Comparison of ENCODE assay signal across 29 cellular contexts in genomic region chr14:22416193-22416592, GRCh38.
"Had no signal": no experiment of that assay in that cellular context is flagged by ENCODE, and none has a peak within 500 bp of the region (broad histone marks: within the 10 kb centered on the region; RNA-seq: fewer than 3 reads in every experiment).

No MANE protein-coding gene starts in this region.

- ATAC-seq: activated T-helper 17 cell treated with anti-CD3 and anti-CD28 coated beads, Interleukin-2, amount 50 U/mL, for 72 hours; esophagus mucosa; WTC11 had no signal

- H3K27ac Mint-ChIP-seq: activated CD4-positive, alpha-beta memory T cell treated with anti-CD3 and anti-CD28 coated beads, Interleukin-2, amount 10 ng/mL, durations not matched to agents 7 days and 5 days; activated CD4-positive, alpha-beta T cell treated with anti-CD3 and anti-CD28 coated beads, Interleukin-2, amount 10 ng/mL, durations not matched to agents 7 days and 5 days; activated naive CD8-positive, alpha-beta T cell; activated T-cell treated with anti-CD3 and anti-CD28 coated beads, Interleukin-2, amount 50 U/mL, for 24 hours; activated T-helper 17 cell treated with anti-CD3 and anti-CD28 coated beads, Interleukin-2, amount 50 U/mL, for 72 hours; dendritic cell treated with granulocyte-macrophage colony-stimulating factor and Interleukin-4, amounts not matched to agents 40 ng/mL and 50 ng/mL, for 4 days; endodermal cell; WTC11 had no signal

- H3K36me3 ChIP-seq: brain microvascular endothelial cell had no signal

- H3K9me3 Mint-ChIP-seq: activated CD4-positive, alpha-beta memory T cell treated with anti-CD3 and anti-CD28 coated beads, Interleukin-2, amount 10 ng/mL, durations not matched to agents 7 days and 5 days; activated CD4-positive, alpha-beta T cell treated with anti-CD3 and anti-CD28 coated beads, Interleukin-2, amount 10 ng/mL, durations not matched to agents 7 days and 5 days; activated T-cell treated with anti-CD3 and anti-CD28 coated beads, Interleukin-2, amount 50 U/mL, for 24 hours; activated T-helper 17 cell treated with anti-CD3 and anti-CD28 coated beads, Interleukin-2, amount 50 U/mL, for 72 hours; central memory CD8-positive, alpha-beta T cell; dendritic cell treated with granulocyte-macrophage colony-stimulating factor and Interleukin-4, amounts not matched to agents 40 ng/mL and 50 ng/mL, for 4 days; endodermal cell had no signal

- H3K27ac ChIP-seq: brain microvascular endothelial cell, coronary artery, dorsolateral prefrontal cortex, VCaP had no signal

- H3K4me3 ChIP-seq: coronary artery, dorsolateral prefrontal cortex had no signal

- H3K27me3 Mint-ChIP-seq: activated CD4-positive, alpha-beta memory T cell treated with anti-CD3 and anti-CD28 coated beads, Interleukin-2, amount 10 ng/mL, durations not matched to agents 7 days and 5 days; activated CD4-positive, alpha-beta T cell treated with anti-CD3 and anti-CD28 coated beads, Interleukin-2, amount 10 ng/mL, durations not matched to agents 7 days and 5 days; activated naive CD8-positive, alpha-beta T cell; activated T-cell treated with anti-CD3 and anti-CD28 coated beads, Interleukin-2, amount 50 U/mL, for 24 hours; activated T-helper 17 cell treated with anti-CD3 and anti-CD28 coated beads, Interleukin-2, amount 50 U/mL, for 72 hours; central memory CD8-positive, alpha-beta T cell; dendritic cell treated with granulocyte-macrophage colony-stimulating factor and Interleukin-4, amounts not matched to agents 40 ng/mL and 50 ng/mL, for 4 days had no signal

- H3K4me3 Mint-ChIP-seq: activated CD4-positive, alpha-beta memory T cell treated with anti-CD3 and anti-CD28 coated beads, Interleukin-2, amount 10 ng/mL, durations not matched to agents 7 days and 5 days; activated CD4-positive, alpha-beta T cell treated with anti-CD3 and anti-CD28 coated beads, Interleukin-2, amount 10 ng/mL, durations not matched to agents 7 days and 5 days; activated naive CD8-positive, alpha-beta T cell; activated T-cell treated with anti-CD3 and anti-CD28 coated beads, Interleukin-2, amount 50 U/mL, for 24 hours; activated T-helper 17 cell treated with anti-CD3 and anti-CD28 coated beads, Interleukin-2, amount 50 U/mL, for 72 hours; central memory CD8-positive, alpha-beta T cell; dendritic cell treated with granulocyte-macrophage colony-stimulating factor and Interleukin-4, amounts not matched to agents 40 ng/mL and 50 ng/mL, for 4 days; endodermal cell; WTC11 had no signal

- H3K27me3 ChIP-seq: brain microvascular endothelial cell, dorsolateral prefrontal cortex had no signal

- H3K36me3 Mint-ChIP-seq: activated naive CD8-positive, alpha-beta T cell; WTC11 had no signal

- DNase-seq: activated CD4-positive, alpha-beta memory T cell treated with anti-CD3 and anti-CD28 coated beads, Interleukin-2, amount 10 ng/mL, durations not matched to agents 7 days and 5 days; activated CD4-positive, alpha-beta T cell treated with anti-CD3 and anti-CD28 coated beads for 1 hour; activated CD4-positive, alpha-beta T cell treated with anti-CD3 and anti-CD28 coated beads for 4 hours; activated CD4-positive, alpha-beta T cell treated with anti-CD3 and anti-CD28 coated beads, Interleukin-2, amount 10 ng/mL, durations not matched to agents 7 days and 5 days; activated CD4-positive, alpha-beta T cell treated with anti-CD3 and anti-CD28 coated beads, Interleukin-2, amount 50 U/mL, for 4 hours; activated CD8-positive, alpha-beta memory T cell treated with anti-CD3 and anti-CD28 coated beads, Interleukin-2, amount 50 U/mL, for 48 hours; activated effector memory CD4-positive, alpha-beta T cell treated with Interleukin-2 at 50 U/mL for 16 hours; activated gamma-delta T cell treated with Interleukin-2 at 50 U/mL for 16 hours; activated naive CD4-positive, alpha-beta T cell treated with anti-CD3 and anti-CD28 coated beads, Interleukin-2, amount 50 U/mL, for 16 hours; activated naive CD4-positive, alpha-beta T cell treated with Interleukin-2 at 50 U/mL for 16 hours; activated T-cell treated with anti-CD3 and anti-CD28 coated beads for 4 hours; activated T-cell treated with anti-CD3 and anti-CD28 coated beads, Interleukin-2, amount 50 U/mL, for 24 hours; amniotic stem cell; anterior cingulate cortex; brain microvascular endothelial cell; dorsolateral prefrontal cortex; effector memory CD4-positive, alpha-beta T cell; endodermal cell; foreskin fibroblast; head of caudate nucleus; T-helper 2 cell had no signal

- H3K4me1 Mint-ChIP-seq: activated CD4-positive, alpha-beta memory T cell treated with anti-CD3 and anti-CD28 coated beads, Interleukin-2, amount 10 ng/mL, durations not matched to agents 7 days and 5 days; activated CD4-positive, alpha-beta T cell treated with anti-CD3 and anti-CD28 coated beads, Interleukin-2, amount 10 ng/mL, durations not matched to agents 7 days and 5 days; activated T-helper 17 cell treated with anti-CD3 and anti-CD28 coated beads, Interleukin-2, amount 50 U/mL, for 72 hours; central memory CD8-positive, alpha-beta T cell had no signal
